21 cellular contexts compared by ENCODE assay signal in genomic region chr14:64201931-64202330, GRCh38.
"Had no signal": no experiment of that assay in that cellular context is flagged by ENCODE, and none has a peak within 500 bp of the region (broad histone marks: within the 10 kb centered on the region; RNA-seq: fewer than 3 reads in every experiment).

No MANE protein-coding gene starts in this region.

- H3K9me3 ChIP-seq: spleen, tibial artery had no signal

- H3K9me3 Mint-ChIP-seq: activated naive CD8-positive, alpha-beta T cell treated with anti-CD3 and anti-CD28 coated beads, Interleukin-2, amount 50 U/mL, for 24 hours; activated T-cell treated with anti-CD3 and anti-CD28 coated beads, Interleukin-2, amount 50 U/mL, for 72 hours; naive thymus-derived CD8-positive, alpha-beta T cell had no signal

- H3K27me3 ChIP-seq: cardiac muscle cell, spleen, tibial artery had no signal

- H3K4me3 ChIP-seq: cardiac muscle cell, lung, spleen, tibial artery had no signal

- H3K27me3 Mint-ChIP-seq: activated naive CD8-positive, alpha-beta T cell treated with anti-CD3 and anti-CD28 coated beads, Interleukin-2, amount 50 U/mL, for 24 hours; naive thymus-derived CD8-positive, alpha-beta T cell; progenitor cell of endocrine pancreas; T-helper 17 cell had no signal

- H3K27ac Mint-ChIP-seq: activated naive CD8-positive, alpha-beta T cell treated with anti-CD3 and anti-CD28 coated beads, Interleukin-2, amount 50 U/mL, for 24 hours; activated T-cell treated with anti-CD3 and anti-CD28 coated beads, Interleukin-2, amount 50 U/mL, for 72 hours; T-helper 17 cell had no signal

- H3K4me3 Mint-ChIP-seq: activated naive CD8-positive, alpha-beta T cell treated with anti-CD3 and anti-CD28 coated beads, Interleukin-2, amount 50 U/mL, for 24 hours; activated T-cell treated with anti-CD3 and anti-CD28 coated beads, Interleukin-2, amount 50 U/mL, for 72 hours; naive thymus-derived CD8-positive, alpha-beta T cell; T-helper 17 cell had no signal

- ATAC-seq: activated naive CD8-positive, alpha-beta T cell treated with anti-CD3 and anti-CD28 coated beads, Interleukin-2, amount 50 U/mL, for 24 hours; activated T-cell treated with anti-CD3 and anti-CD28 coated beads, Interleukin-2, amount 50 U/mL, for 72 hours; naive thymus-derived CD8-positive, alpha-beta T cell; T-helper 17 cell had no signal

- H3K36me3 ChIP-seq: cardiac muscle cell had no signal

- DNase-seq: activated CD4-positive, alpha-beta T cell treated with anti-CD3 and anti-CD28 coated beads for 4 hours; activated CD4-positive, alpha-beta T cell treated with anti-CD3 and anti-CD28 coated beads, Interleukin-2, amount 50 U/mL, for 48 hours; activated CD4-positive, CD25-positive, alpha-beta regulatory T cell; activated effector memory CD4-positive, alpha-beta T cell treated with Interleukin-2 at 50 U/mL for 16 hours; activated naive CD4-positive, alpha-beta T cell treated with anti-CD3 and anti-CD28 coated beads, Interleukin-2, amount 50 U/mL, for 16 hours; activated naive CD8-positive, alpha-beta T cell treated with anti-CD3 and anti-CD28 coated beads, Interleukin-2, amount 50 U/mL, for 24 hours; activated T-cell treated with anti-CD3 and anti-CD28 coated beads, Interleukin-2, amount 50 U/mL, for 72 hours; dermis blood vessel endothelial cell; effector CD8-positive, alpha-beta T cell; erythroblast; foreskin fibroblast; left colon; naive thymus-derived CD8-positive, alpha-beta T cell; spleen; stimulated activated CD4-positive, alpha-beta T cell treated with anti-CD3 and anti-CD28 coated beads, Interleukin-4, amount 100 ng/mL, for 1 hour; stimulated activated naive CD4-positive, alpha-beta T cell; T-helper 17 cell; tibial artery had no signal

- H3K27ac ChIP-seq: tibial artery had no signal
